ENCODE assay signal across 14 cellular contexts in the genomic region with DNA sequence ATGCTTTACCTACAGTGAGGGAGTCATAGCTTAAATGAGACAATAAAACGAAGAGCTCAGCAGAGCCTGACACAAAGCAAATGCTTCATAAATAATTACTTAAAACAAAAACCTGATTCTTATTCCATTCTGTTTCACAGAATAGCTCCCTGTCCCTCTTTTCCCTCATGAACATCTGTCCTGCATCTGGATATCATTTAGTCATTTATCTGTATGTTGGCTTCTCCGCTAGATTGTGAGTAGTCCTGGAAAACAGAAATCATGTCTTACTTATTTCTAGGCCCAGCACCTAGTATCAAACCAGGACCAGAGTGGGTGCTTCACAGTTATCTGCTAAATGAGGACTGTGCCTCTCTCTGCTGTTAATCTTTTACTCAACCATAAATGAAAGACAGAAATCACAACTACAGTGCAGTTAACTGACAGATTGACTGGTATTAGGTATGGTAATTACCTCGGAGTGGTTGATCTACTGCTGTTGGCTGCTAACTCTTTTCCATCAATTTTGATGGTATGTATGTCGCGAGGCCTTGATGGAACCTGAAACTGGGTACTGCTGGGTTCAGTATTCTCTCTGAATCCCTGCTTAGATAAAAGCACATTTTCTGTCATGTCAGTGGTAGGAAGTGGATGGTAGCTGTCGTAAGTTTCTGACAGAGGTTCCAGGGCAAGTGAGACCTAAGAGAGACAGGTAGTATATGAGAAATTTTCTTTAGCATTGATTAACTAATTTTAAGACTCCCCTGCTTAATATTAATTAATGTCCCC. TPM values are rescaled to one million over a fixed set of nuclear protein-coding genes. Genes with fewer than 3 reads are reported as not detected.
DNase-seq lines count a peak whose midpoint lies in the region; ATAC-seq, FAIRE-seq and TF ChIP-seq lines count a peak whose summit lies in the region.
"Had no signal": no experiment of that assay in that cellular context is flagged by ENCODE, and none has a peak within 500 bp of the region (broad histone marks: within the 10 kb centered on the region; RNA-seq: fewer than 3 reads in every experiment).

No MANE protein-coding gene starts in this region.

- no peak overlapping the region for H2AFZ ChIP-seq in astrocyte (ENCODE audit: low read depth, low read length)

- no peaks in the 10 kb centered on the region for H3K36me3 ChIP-seq in astrocyte (ENCODE audit: insufficient read depth, low read length)
- peaks cover 3% of the 10 kb centered on the region for H3K36me3 ChIP-seq in right atrium auricular region
- H3K36me3 ChIP-seq in gastrocnemius medialis = peaks cover 0 to 16% of the 10 kb centered on the region in 2 donors

- H3K27ac ChIP-seq in astrocyte (ENCODE audit: low read depth, low read length) (peak overlapping the region; percentile 85), right atrium auricular region (peak overlapping the region; percentile 36 to 74), gastrocnemius medialis (peak overlapping the region; percentile 78 to 86 (median 84))

- H3K27me3 Mint-ChIP-seq in astrocyte (ENCODE audit: low read depth, unreplicated experiment) = no peaks in the 10 kb centered on the region
- H3K27me3 Mint-ChIP-seq: central memory CD8-positive, alpha-beta T cell had no signal

- peaks cover 57% of the 10 kb centered on the region for H3K4me1 Mint-ChIP-seq in astrocyte (ENCODE audit: low read depth, unreplicated experiment)
- H3K4me1 Mint-ChIP-seq: central memory CD8-positive, alpha-beta T cell had no signal

- DNase-seq in G401 (ENCODE audit: low spot score) (peak; percentile 15), astrocyte (ENCODE audit: low read depth) (no peak), right atrium auricular region (ENCODE audit: low spot score) (no peak), gastrocnemius medialis (no peak), NCI-H1436 (lab: John Stamatoyannopoulos, UW) (no peak), activated T-cell treated with anti-CD3 and anti-CD28 coated beads for 4 hours (no peak)
- DNase-seq: activated CD4-positive, alpha-beta T cell treated with anti-CD3 and anti-CD28 coated beads for 48 hours; foreskin melanocyte; NCI-H524 treated with DMSO at 0.1 percent for 48 hours had no signal

- H3K9me3 ChIP-seq in astrocyte (ENCODE audit: insufficient read depth, low read depth, low read length) (no peaks in the 10 kb centered on the region), right atrium auricular region (no peaks in the 10 kb centered on the region), gastrocnemius medialis (no peaks in the 10 kb centered on the region)

- no peak for TF ChIP-seq POLR2A in gastrocnemius medialis (IDR thresholded peaks at IDR 0.05)

- H3K36me3 Mint-ChIP-seq in astrocyte (ENCODE audit: low read depth, unreplicated experiment) = peaks cover 11% of the 10 kb centered on the region

- H3K27ac Mint-ChIP-seq in astrocyte (ENCODE audit: unreplicated experiment) = peak overlapping the region; percentile 98
- H3K27ac Mint-ChIP-seq: activated T-helper 2 cell treated with anti-CD3 and anti-CD28 coated beads, Interferon-gamma antibody, Interleukin-2, Interleukin-4, amounts not matched to agents 10 μg/mL and 5 μg/mL and 100 μg/mL, durations not matched to agents 14 hours and 24 hours and 36 hours had no signal

- ATAC-seq in gastrocnemius medialis = no peak
- ATAC-seq in GM21786 (IDR thresholded peaks at IDR 0.05; ENCODE audit: unreplicated experiment) = no peak
- ATAC-seq in GM21367 (IDR thresholded peaks at IDR 0.05; ENCODE audit: unreplicated experiment) = no peak

- H3K4me1 ChIP-seq in astrocyte (ENCODE audit: insufficient read depth, low read length) (peaks cover 40% of the 10 kb centered on the region), right atrium auricular region (peaks cover 0 to 15% of the 10 kb centered on the region in 2 donors), gastrocnemius medialis (peaks cover 31 to 48% of the 10 kb centered on the region in 2 donors)

- H4K20me1 ChIP-seq in astrocyte (ENCODE audit: insufficient read depth, low read length) = no peaks in the 10 kb centered on the region

- TF ChIP-seq CTCF in astrocyte (IDR thresholded peaks at IDR 0.05; ENCODE audit: insufficient read depth, low read depth, low read length) (no peak), right atrium auricular region (IDR thresholded peaks at IDR 0.05) (no peak), gastrocnemius medialis (IDR thresholded peaks at IDR 0.05 in 4 of 5, conservative IDR thresholded peaks at IDR 0.05 in 1 of 5) (no peak)

- peak overlapping the region; percentile 67 for H3K4me2 ChIP-seq in astrocyte (ENCODE audit: low read length)

- H3K4me3 Mint-ChIP-seq in astrocyte (ENCODE audit: unreplicated experiment) = no peak overlapping the region
- H3K4me3 Mint-ChIP-seq: central memory CD8-positive, alpha-beta T cell had no signal

- H3K4me3 ChIP-seq in astrocyte (ENCODE audit: insufficient read depth, low read depth, low read length) (peak overlapping the region; percentile 29), right atrium auricular region (no peak overlapping the region), gastrocnemius medialis (no peak overlapping the region)

- intact Hi-C loops in gastrocnemius medialis (cut with DNase I; ENCODE audit: low total_unique reads) = no loop called here

- H3K9ac ChIP-seq in astrocyte (ENCODE audit: low read length) = peak overlapping the region; percentile 71

- FAIRE-seq in astrocyte (lab: Jason Lieb, UNC) = no peak
- FAIRE-seq: D721Med had no signal

- in situ Hi-C loops in G401 (cut with HindIII; ENCODE audit: low sequenced_read_pairs) = no loop called here
- in situ Hi-C loops in gastrocnemius medialis (cut with MboI; ENCODE audit: low sequenced_read_pairs in 4 of 4) = no loop called here

- H3K79me2 ChIP-seq in astrocyte (ENCODE audit: insufficient read depth, low read length) = no peaks in the 10 kb centered on the region

- no peaks in the 10 kb centered on the region for H3K9me3 Mint-ChIP-seq in astrocyte (ENCODE audit: unreplicated experiment)
- H3K9me3 Mint-ChIP-seq: activated T-helper 2 cell treated with anti-CD3 and anti-CD28 coated beads, Interferon-gamma antibody, Interleukin-2, Interleukin-4, amounts not matched to agents 10 μg/mL and 5 μg/mL and 100 μg/mL, durations not matched to agents 14 hours and 24 hours and 36 hours; central memory CD8-positive, alpha-beta T cell had no signal

- H3K27me3 ChIP-seq in astrocyte (ENCODE audit: insufficient read depth, low read length) (no peaks in the 10 kb centered on the region), right atrium auricular region (no peaks in the 10 kb centered on the region), gastrocnemius medialis (no peaks in the 10 kb centered on the region)

RNA-seq across cellular contexts. Expression of a gene that starts 31.5 kb away (rescaled TPM):
- total RNA-seq in G401 (2014; rRNA removed; shearing (Covaris generic)) = 39.8 and 61.9 TPM in 2 replicates
- total RNA-seq in astrocyte (45.4 and 53.7 TPM in 2 replicates), right atrium auricular region (10 to 100 TPM; 15.0 to 15.4 TPM), gastrocnemius medialis (10 to 100 TPM; 13.8 to 33.2 (median 16.4) TPM)

RNA-seq across cellular contexts. Expression of a gene that starts 31.8 kb away (rescaled TPM):
- total RNA-seq in G401 (2014; rRNA removed; shearing (Covaris generic)) = 123 and 157 TPM in 2 replicates
- total RNA-seq in astrocyte = 376 and 401 TPM in 2 replicates
- 10 to 100 TPM; 30.1 to 35.0 TPM for total RNA-seq in right atrium auricular region
- 10 to 100 TPM; 31.5 to 51.7 (median 43.2) TPM for total RNA-seq in gastrocnemius medialis
